In the genomic region with DNA sequence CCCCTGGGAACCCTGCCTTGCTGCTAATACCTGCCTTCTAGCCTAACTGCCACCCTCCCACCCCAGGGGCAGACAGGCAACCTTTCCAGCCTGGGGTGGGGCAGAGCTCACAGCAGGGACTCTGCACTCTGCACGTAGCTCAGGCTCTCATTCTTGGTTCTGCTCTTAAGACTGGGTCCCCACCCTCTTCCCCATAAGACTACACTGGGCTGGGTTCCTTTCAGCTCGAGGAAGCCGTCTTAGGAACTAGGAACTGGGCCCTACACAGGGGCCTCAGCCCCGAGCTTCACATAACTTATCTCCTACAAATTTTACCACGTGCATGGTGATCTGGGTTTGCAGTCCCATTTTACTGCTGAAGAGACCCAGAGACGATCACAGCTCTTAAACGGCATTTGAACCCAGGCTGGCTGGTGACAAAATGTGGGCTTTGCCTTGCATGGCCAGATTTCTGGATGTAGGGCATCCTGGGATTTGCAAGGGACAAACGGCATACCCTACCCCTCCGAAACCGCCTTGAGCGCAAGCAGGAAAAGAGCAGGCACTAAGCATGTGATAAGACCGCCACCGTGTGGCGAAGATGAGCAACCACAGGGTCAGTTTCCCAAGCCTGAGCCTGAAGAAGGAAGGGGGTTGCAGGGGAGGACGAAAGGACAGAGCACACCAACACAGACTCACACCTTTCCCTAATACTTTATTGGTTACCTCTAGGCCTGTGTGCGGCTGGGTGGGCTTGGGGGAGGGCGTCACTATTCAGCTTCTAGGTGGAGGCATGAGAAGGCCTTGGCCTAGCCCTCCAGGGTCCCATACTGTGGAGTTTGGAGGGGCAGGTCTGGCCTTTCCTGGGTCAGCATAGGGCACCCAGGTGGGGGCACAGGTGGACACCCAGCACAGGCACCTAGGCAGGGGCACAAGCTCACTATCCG, we compare ENCODE assay signal across 8 cellular contexts. TPM values are rescaled to one million over a fixed set of nuclear protein-coding genes. Genes with fewer than 3 reads are reported as not detected.
DNase-seq lines count a peak whose midpoint lies in the region; ATAC-seq and TF ChIP-seq lines count a peak whose summit lies in the region.

No MANE protein-coding gene starts in this region.

- H3K4me3 ChIP-seq in fibroblast of villous mesenchyme (ENCODE audit: low read depth, low read length) = no peak overlapping the region
- H3K4me3 ChIP-seq in upper lobe of right lung = peak overlapping the region; percentile 8

- H3K27me3 Mint-ChIP-seq in neural crest cell (ENCODE audit: low read depth) = peaks cover 7% of the 10 kb centered on the region

- H3K36me3 Mint-ChIP-seq in neural crest cell (ENCODE audit: low read depth) = no peaks in the 10 kb centered on the region

- H3K9me3 ChIP-seq in upper lobe of right lung = no peaks in the 10 kb centered on the region

- peaks cover 32% of the 10 kb centered on the region for H3K4me1 Mint-ChIP-seq in neural crest cell

- peak overlapping the region; percentile 58 for H3K27ac ChIP-seq in upper lobe of right lung

- ATAC-seq in upper lobe of right lung (peak; percentile 46), GM21367 (IDR thresholded peaks at IDR 0.05; ENCODE audit: unreplicated experiment) (no peak)

- TF ChIP-seq CTCF in LNCAP (IDR thresholded peaks at IDR 0.05) (peak; percentile 93), fibroblast of villous mesenchyme (IDR thresholded peaks at IDR 0.05; ENCODE audit: insufficient read depth, low read depth, low read length) (peak; percentile 96), neural crest cell (conservative IDR thresholded peaks at IDR 0.05) (peak; percentile 95), upper lobe of right lung (IDR thresholded peaks at IDR 0.05) (peak; percentile 92)

- H3K9me3 Mint-ChIP-seq in neural crest cell = no peaks in the 10 kb centered on the region

- H3K27me3 ChIP-seq in upper lobe of right lung = no peaks in the 10 kb centered on the region

- H3K27ac Mint-ChIP-seq in neural crest cell (ENCODE audit: unreplicated experiment) = no peak overlapping the region

- H3K36me3 ChIP-seq in upper lobe of right lung = peaks cover 18% of the 10 kb centered on the region

- H3K4me1 ChIP-seq in upper lobe of right lung = peaks cover 18% of the 10 kb centered on the region

- H3K4me3 Mint-ChIP-seq in neural crest cell = peak overlapping the region; percentile 92

- peak; percentile 94 for DNase-seq in DMS 273 (lab: John Stamatoyannopoulos, UW; ENCODE audit: unreplicated experiment)
- peak; percentile 78 for DNase-seq in RPMI8226
- peak; percentile 66 for DNase-seq in activated effector memory CD4-positive, alpha-beta T cell treated with Interleukin-2 at 50 U/mL for 16 hours
- DNase-seq in fibroblast of villous mesenchyme (ENCODE audit: low read depth) = peak; percentile 84
- peak; percentile 88 for DNase-seq in neural crest cell (ENCODE audit: low read depth, low spot score)
- peak; percentile 84 for DNase-seq in upper lobe of right lung

- intact Hi-C loops in upper lobe of right lung (cut with DNase I) = loop anchor here (2.0 kb wide), 1 partner anchor 20 kb away; no protein-coding TSS in a partner anchor

RNA-seq across cellular contexts. Expression of a gene that starts 5.1 kb away (rescaled TPM):
- 88.1 and 107 TPM in 2 replicates for total RNA-seq in fibroblast of villous mesenchyme
- total RNA-seq in neural crest cell = 9.3 and 9.6 TPM in 2 replicates
- total RNA-seq in upper lobe of right lung = 174 TPM

RNA-seq across cellular contexts. Expression of a gene that starts 5.2 kb away (rescaled TPM):
- total RNA-seq in fibroblast of villous mesenchyme (222 and 230 TPM in 2 replicates), neural crest cell (651 and 672 TPM in 2 replicates), upper lobe of right lung (123 TPM)

RNA-seq across cellular contexts. Expression of a gene that starts 5.5 kb away (rescaled TPM):
- total RNA-seq in fibroblast of villous mesenchyme (not detected in 2 replicates), neural crest cell (34.7 and 49.1 TPM in 2 replicates), upper lobe of right lung (2.8 TPM)

RNA-seq across cellular contexts. Expression of a gene that starts 10.0 kb away (rescaled TPM):
- total RNA-seq in fibroblast of villous mesenchyme (20.0 and 22.9 TPM in 2 replicates), neural crest cell (74.5 and 87.4 TPM in 2 replicates), upper lobe of right lung (7.4 TPM)

RNA-seq across cellular contexts. Expression of a gene that starts 21.1 kb away (rescaled TPM):
- total RNA-seq in fibroblast of villous mesenchyme (12.2 and 15.1 TPM in 2 replicates), neural crest cell (27.9 and 28.8 TPM in 2 replicates), upper lobe of right lung (65.3 TPM)
